In genomic region chr1:180155202-180155682, GRCh38 we compare ENCODE assay signal across 8 cellular contexts. TPM values are rescaled to one million over a fixed set of nuclear protein-coding genes. Genes with fewer than 3 reads are reported as not detected.
A peak's percentile ranks its signal among the peaks of the same experiment; 100 is the strongest.
DNase-seq lines count a peak whose midpoint lies in the region; ATAC-seq and TF ChIP-seq lines count a peak whose summit lies in the region.

No MANE protein-coding gene starts in this region.

- H3K9me3 ChIP-seq in HEK293 (ENCODE audit: control insufficient read depth, insufficient read depth, low read depth, low read length): no peaks in the 10 kb centered on the region
- no peaks in the 10 kb centered on the region for H3K9me3 ChIP-seq in endocrine pancreas (ENCODE audit: control insufficient read depth, low read length)
- no peaks in the 10 kb centered on the region for H3K9me3 ChIP-seq in muscle layer of colon (ENCODE audit: low read length)
- H3K9me3 ChIP-seq in vagina: no peaks in the 10 kb centered on the region

- POLR2A ChIA-PET in HEK293 (lab: Yijun Ruan, JAX): interaction anchor here (0.5 to 2.7 kb wide), 9 partner anchors 9 to 273 kb away, joined by 3 to 27 read pairs (median 3); partner anchors contain the start of gene TOR1AIP1

- H3K27ac ChIP-seq in C4-2B: peak overlapping the region; percentile 76
- no peak overlapping the region; the same call in 1 of the 2 replicates for H3K27ac ChIP-seq in HEK293 (ENCODE audit: extremely low read depth, low read depth, low read length)
- H3K27ac ChIP-seq in muscle layer of colon (ENCODE audit: low read depth, low read length): peak overlapping the region; percentile 60
- peak overlapping the region; percentile 83 for H3K27ac ChIP-seq in vagina

- no peaks in the 10 kb centered on the region for H3K27me3 Mint-ChIP-seq in T-helper 2 cell treated with Interferon-gamma antibody and Interleukin-4, amounts not matched to agents 5 μg/mL and 100 μg/mL, for 36 hours (ENCODE audit: low read depth)

- H3K4me3 ChIP-seq in HEK293 (ENCODE audit: low read depth, low read length) (peak overlapping the region; percentile 73), endocrine pancreas (ENCODE audit: control insufficient read depth, insufficient read depth, low read length) (peak overlapping the region; percentile 41), muscle layer of colon (ENCODE audit: low read depth in 1 of 2, low read length in 2 of 2) (peak overlapping the region; percentile 76 to 80), vagina (peak overlapping the region; percentile 72 to 91)

- H3K36me3 Mint-ChIP-seq in T-helper 2 cell treated with Interferon-gamma antibody and Interleukin-4, amounts not matched to agents 5 μg/mL and 100 μg/mL, for 36 hours (ENCODE audit: low read depth): no peaks in the 10 kb centered on the region

- TF ChIP-seq CTCF in C4-2B (conservative IDR thresholded peaks at IDR 0.05) (no peak), HEK293 (tag by site-specific recombination; IDR thresholded peaks at IDR 0.05) (no peak), vagina (IDR thresholded peaks at IDR 0.05) (no peak)

- H3K9ac ChIP-seq in endocrine pancreas (ENCODE audit: control insufficient read depth, insufficient read depth, low read length) (peak overlapping the region; percentile 44), muscle layer of colon (ENCODE audit: low read length) (peak overlapping the region; percentile 58)

- peaks cover 34% of the 10 kb centered on the region for H3K4me1 Mint-ChIP-seq in T-helper 2 cell treated with Interferon-gamma antibody and Interleukin-4, amounts not matched to agents 5 μg/mL and 100 μg/mL, for 36 hours (ENCODE audit: low read depth)

- H3K36me3 ChIP-seq in HEK293 (ENCODE audit: control insufficient read depth in 2 of 2, insufficient read depth in 1 of 2, low read length in 2 of 2) (no peaks in the 10 kb centered on the region), endocrine pancreas (ENCODE audit: control insufficient read depth, insufficient read depth, low read length) (no peaks in the 10 kb centered on the region), muscle layer of colon (ENCODE audit: insufficient read depth, low read length) (no peaks in the 10 kb centered on the region), vagina (no peaks in the 10 kb centered on the region)

- no peak for TF ChIP-seq POLR2A in vagina (IDR thresholded peaks at IDR 0.05)

- ATAC-seq in HG03280 (IDR thresholded peaks at IDR 0.05; ENCODE audit: unreplicated experiment): no peak

- H3K27me3 ChIP-seq in endocrine pancreas (ENCODE audit: control insufficient read depth, insufficient read depth, low read length): no peaks in the 10 kb centered on the region
- H3K27me3 ChIP-seq in muscle layer of colon (ENCODE audit: control insufficient read depth in 1 of 2, insufficient read depth in 2 of 2, low read length in 2 of 2): no peaks in the 10 kb centered on the region
- H3K27me3 ChIP-seq in vagina: no peaks in the 10 kb centered on the region

- DNase-seq in T-helper 2 cell treated with Interferon-gamma antibody and Interleukin-4, amounts not matched to agents 5 μg/mL and 100 μg/mL, for 36 hours (ENCODE audit: low spot score): no peak
- DNase-seq in vagina (ENCODE audit: extremely low spot score in 2 of 2): peak; percentile 88 to 94
- no peak for DNase-seq in AG08395 (ENCODE audit: low spot score)

- peaks cover 11% of the 10 kb centered on the region for H3K4me1 ChIP-seq in HEK293 (ENCODE audit: control insufficient read depth, insufficient read depth, low read length)
- H3K4me1 ChIP-seq in endocrine pancreas (ENCODE audit: control insufficient read depth, insufficient read depth, low read length): peaks cover 9% of the 10 kb centered on the region
- peaks cover 21% of the 10 kb centered on the region for H3K4me1 ChIP-seq in muscle layer of colon (ENCODE audit: insufficient read depth, low read length)
- H3K4me1 ChIP-seq in vagina: peaks cover 42% of the 10 kb centered on the region

- intact Hi-C loops in vagina (cut with DNase I): loop anchor here (10.0 kb wide), 1 partner anchor 270 kb away; the partner anchor contains the start of gene TOR1AIP1

- H3K9me3 Mint-ChIP-seq in T-helper 2 cell treated with Interferon-gamma antibody and Interleukin-4, amounts not matched to agents 5 μg/mL and 100 μg/mL, for 36 hours: no peaks in the 10 kb centered on the region

- CTCF ChIA-PET in HEK293 (lab: Yijun Ruan, JAX): interaction anchor here (0.5 to 6.6 kb wide), 4 partner anchors 13 to 341 kb away, joined by 3 to 37 read pairs (median 3); no protein-coding TSS in a partner anchor

- H3K4me3 Mint-ChIP-seq in T-helper 2 cell treated with Interferon-gamma antibody and Interleukin-4, amounts not matched to agents 5 μg/mL and 100 μg/mL, for 36 hours: peak overlapping the region; percentile 91

- H3K27ac Mint-ChIP-seq in T-helper 2 cell treated with Interferon-gamma antibody and Interleukin-4, amounts not matched to agents 5 μg/mL and 100 μg/mL, for 36 hours: peak overlapping the region; percentile 90

TF ChIP-seq in HEK293, 187 proteins besides CTCF, POLR2A, EP300 and RAD21 (continues in another document):
- no peak for TF ChIP-seq ZNF704 (tag by site-specific recombination; IDR thresholded peaks at IDR 0.05)
- TF ChIP-seq ZBTB20 (tag by site-specific recombination; IDR thresholded peaks at IDR 0.05): peak; percentile 79; the same call in 1 of the 2 replicates
- no peak for TF ChIP-seq SETDB1 (IDR thresholded peaks at IDR 0.05; ENCODE audit: insufficient read length, low read length)
- TF ChIP-seq, protein P1, sequence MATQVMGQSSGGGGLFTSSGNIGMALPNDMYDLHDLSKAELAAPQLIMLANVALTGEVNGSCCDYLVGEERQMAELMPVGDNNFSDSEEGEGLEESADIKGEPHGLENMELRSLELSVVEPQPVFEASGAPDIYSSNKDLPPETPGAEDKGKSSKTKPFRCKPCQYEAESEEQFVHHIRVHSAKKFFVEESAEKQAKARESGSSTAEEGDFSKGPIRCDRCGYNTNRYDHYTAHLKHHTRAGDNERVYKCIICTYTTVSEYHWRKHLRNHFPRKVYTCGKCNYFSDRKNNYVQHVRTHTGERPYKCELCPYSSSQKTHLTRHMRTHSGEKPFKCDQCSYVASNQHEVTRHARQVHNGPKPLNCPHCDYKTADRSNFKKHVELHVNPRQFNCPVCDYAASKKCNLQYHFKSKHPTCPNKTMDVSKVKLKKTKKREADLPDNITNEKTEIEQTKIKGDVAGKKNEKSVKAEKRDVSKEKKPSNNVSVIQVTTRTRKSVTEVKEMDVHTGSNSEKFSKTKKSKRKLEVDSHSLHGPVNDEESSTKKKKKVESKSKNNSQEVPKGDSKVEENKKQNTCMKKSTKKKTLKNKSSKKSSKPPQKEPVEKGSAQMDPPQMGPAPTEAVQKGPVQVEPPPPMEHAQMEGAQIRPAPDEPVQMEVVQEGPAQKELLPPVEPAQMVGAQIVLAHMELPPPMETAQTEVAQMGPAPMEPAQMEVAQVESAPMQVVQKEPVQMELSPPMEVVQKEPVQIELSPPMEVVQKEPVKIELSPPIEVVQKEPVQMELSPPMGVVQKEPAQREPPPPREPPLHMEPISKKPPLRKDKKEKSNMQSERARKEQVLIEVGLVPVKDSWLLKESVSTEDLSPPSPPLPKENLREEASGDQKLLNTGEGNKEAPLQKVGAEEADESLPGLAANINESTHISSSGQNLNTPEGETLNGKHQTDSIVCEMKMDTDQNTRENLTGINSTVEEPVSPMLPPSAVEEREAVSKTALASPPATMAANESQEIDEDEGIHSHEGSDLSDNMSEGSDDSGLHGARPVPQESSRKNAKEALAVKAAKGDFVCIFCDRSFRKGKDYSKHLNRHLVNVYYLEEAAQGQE (tag by site-specific recombination; IDR thresholded peaks at IDR 0.05): no peak
- peak; percentile 87 for TF ChIP-seq KLF9 (tag by site-specific recombination; IDR thresholded peaks at IDR 0.05; ENCODE audit: low read depth)
- TF ChIP-seq ZBTB17 (tag by site-specific recombination; IDR thresholded peaks at IDR 0.05): peak; percentile 39
- peak; percentile 75 for TF ChIP-seq SP2 (tag by site-specific recombination; IDR thresholded peaks at IDR 0.05)
- 0 out of 2 replicates have a peak, but pooled peaks have one; percentile 32 for TF ChIP-seq ZNF600 (tag by site-specific recombination; IDR thresholded peaks at IDR 0.05)
- TF ChIP-seq GLIS1 (tag by site-specific recombination; IDR thresholded peaks at IDR 0.05): 0 out of 2 replicates have a peak, but pooled peaks have one; percentile 7
- peak; percentile 55 for TF ChIP-seq ZIC2 (tag by site-specific recombination; IDR thresholded peaks at IDR 0.05)
- TF ChIP-seq SP3 (tag by site-specific recombination; IDR thresholded peaks at IDR 0.05): 0 out of 2 replicates have a peak, but pooled peaks have one; percentile 64
- TF ChIP-seq KLF8 (tag by site-specific recombination; IDR thresholded peaks at IDR 0.05): 0 out of 2 replicates have a peak, but pooled peaks have one; percentile 33
- TF ChIP-seq ZBTB48 (tag by site-specific recombination; IDR thresholded peaks at IDR 0.05): peak; percentile 98; the same call in 1 of the 2 replicates
- TF ChIP-seq ZNF2 (tag by site-specific recombination; IDR thresholded peaks at IDR 0.05): no peak
- no peak for TF ChIP-seq ZNF302 (tag by site-specific recombination; IDR thresholded peaks at IDR 0.05; ENCODE audit: low read depth)
- no peak for TF ChIP-seq ZNF184 (tag by site-specific recombination; IDR thresholded peaks at IDR 0.05)
- TF ChIP-seq ZNF830 (tag by site-specific recombination; IDR thresholded peaks at IDR 0.05; ENCODE audit: low read depth): no peak
- peak; percentile 59; the same call in 1 of the 2 replicates for TF ChIP-seq KLF16 (tag by site-specific recombination; IDR thresholded peaks at IDR 0.05)
- TF ChIP-seq ZNF791 (tag by site-specific recombination; IDR thresholded peaks at IDR 0.05): no peak
- 0 out of 2 replicates have a peak, but pooled peaks have one; percentile 14 for TF ChIP-seq YY2 (tag by site-specific recombination; IDR thresholded peaks at IDR 0.05)
- TF ChIP-seq ZNF335 (tag by site-specific recombination; conservative IDR thresholded peaks at IDR 0.05): peak; percentile 63
- TF ChIP-seq YY1 (tag by site-specific recombination; IDR thresholded peaks at IDR 0.05): 0 out of 2 replicates have a peak, but pooled peaks have one; percentile 2
- no peak for TF ChIP-seq ZNF48 (tag by site-specific recombination; IDR thresholded peaks at IDR 0.05)
- TF ChIP-seq ZFHX2 (tag by site-specific recombination; conservative IDR thresholded peaks at IDR 0.05): peak; percentile 99

RNA-seq across cellular contexts. Expression of gene QSOX1, which starts 0.6 kb away (rescaled TPM):
- 103 TPM for total RNA-seq in vagina

Comparison
In these comparisons a context has a peak if more than half of its experiments do, and no peak if none do; other contexts are left out.
1. DNase-seq: peak in vagina (2 of 2); none in T-helper 2 cell treated with Interferon-gamma antibody and Interleukin-4, amounts not matched to agents 5 μg/mL and 100 μg/mL, for 36 hours (single experiment) and AG08395 (single experiment).
2. Peak in every context shown above with its lines, with median percentiles within 50 percentile points of each other: H3K4me3 ChIP-seq.